In the genomic region with DNA sequence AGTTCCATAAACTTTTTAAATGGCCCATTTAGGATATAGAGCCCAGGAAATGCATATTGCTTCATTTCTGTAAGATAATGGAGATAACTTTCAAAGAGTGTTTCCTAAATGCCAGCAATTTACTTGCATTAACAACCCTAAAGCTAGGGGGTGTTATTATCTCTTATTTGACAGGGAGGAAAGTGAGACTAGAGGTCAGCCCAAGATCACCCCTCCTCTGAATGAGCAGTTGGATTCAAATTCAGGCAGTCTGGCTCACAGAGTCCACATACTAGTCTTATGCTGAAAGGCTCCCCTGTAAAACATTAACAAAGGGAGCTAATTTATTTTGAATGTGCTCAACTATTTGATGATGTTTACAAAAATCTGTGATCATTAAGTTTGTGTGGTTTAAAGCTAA, we compare ENCODE assay signal across 22 cellular contexts. TPM values are rescaled to one million over a fixed set of nuclear protein-coding genes. Genes with fewer than 3 reads are reported as not detected.
A peak's percentile ranks its signal among the peaks of the same experiment; 100 is the strongest.
DNase-seq lines count a peak whose midpoint lies in the region; ATAC-seq and TF ChIP-seq lines count a peak whose summit lies in the region.
"Had no signal": no experiment of that assay in that cellular context is flagged by ENCODE, and none has a peak within 500 bp of the region (broad histone marks: within the 10 kb centered on the region; RNA-seq: fewer than 3 reads in every experiment).

No MANE protein-coding gene starts in this region.

- intact Hi-C loops in right lobe of liver (cut with DNase I): no loop called here

- H3K27me3 ChIP-seq in iPS DF 6.9 (ENCODE audit: control insufficient read depth, insufficient read depth, low read length): no peaks in the 10 kb centered on the region
- no peaks in the 10 kb centered on the region for H3K27me3 ChIP-seq in right lobe of liver

- H3K9me3 ChIP-seq in iPS DF 6.9 (ENCODE audit: control insufficient read depth, insufficient read depth, low read length): no peaks in the 10 kb centered on the region
- H3K9me3 ChIP-seq in right lobe of liver: no peaks in the 10 kb centered on the region

- peak; percentile 7 for DNase-seq in HuH-7 (ENCODE audit: low spot score)
- peak; percentile 79 for DNase-seq in OCI-M1 (lab: John Stamatoyannopoulos, UW)
- DNase-seq in iPS DF 6.9 (ENCODE audit: low read depth, low spot score): peak; percentile 18
- DNase-seq in right lobe of liver: peak in 1 of 3 donors; percentile 79
- no peak for DNase-seq in stimulated activated CD4-positive, alpha-beta T cell treated with anti-CD3 and anti-CD28 coated beads, Interleukin-4, amount 100 ng/mL, for 1 hour
- no peak for DNase-seq in GF-D8 (lab: John Stamatoyannopoulos, UW)
- DNase-seq: AML-193; CD4-positive, CD25-positive, alpha-beta regulatory T cell; DMS79; HFFc6; IMR-90; MV-4-11; NCI-H146; NCI-H2227 treated with DMSO at 0.1 percent for 48 hours; NCI-H524 treated with DMSO at 0.1 percent for 48 hours; NK-92 treated with Interleukin-12 subunit alpha and Interleukin-12 subunit beta, amount 100 ng/mL, for 24 hours; PC-3 had no signal

- peak; percentile 15 to 48 (median 46) for TF ChIP-seq CTCF in right lobe of liver (IDR thresholded peaks at IDR 0.05)

- ATAC-seq in right lobe of liver (peak; percentile 93 to 98 (median 95)), HG03460 (IDR thresholded peaks at IDR 0.05; ENCODE audit: unreplicated experiment) (no peak)
- ATAC-seq: PC-3 had no signal

- H3K36me3 ChIP-seq in iPS DF 6.9 (ENCODE audit: control insufficient read depth, insufficient read depth, low read length): no peaks in the 10 kb centered on the region
- H3K36me3 ChIP-seq in right lobe of liver: no peaks in the 10 kb centered on the region

- H3K27ac ChIP-seq in iPS DF 6.9 (ENCODE audit: low read length) (no peak overlapping the region), right lobe of liver (peak overlapping the region; percentile 36 to 86 (median 63))
- H3K27ac ChIP-seq: SK-N-MC had no signal

- no peak overlapping the region for H3K4me3 ChIP-seq in iPS DF 6.9 (ENCODE audit: low read length)
- H3K4me3 ChIP-seq in right lobe of liver: peak overlapping the region in 2 of 3 donors; percentile 11 to 33
- H3K4me3 ChIP-seq: SK-N-MC had no signal

- TF ChIP-seq POLR2A in right lobe of liver (IDR thresholded peaks at IDR 0.05): no peak

- H3K4me1 ChIP-seq in iPS DF 6.9 (ENCODE audit: control insufficient read depth, insufficient read depth, low read length) (no peaks in the 10 kb centered on the region), right lobe of liver (peaks cover 0 to 17% (median 1%) of the 10 kb centered on the region in 4 donors)

RNA-seq across cellular contexts. Expression of a gene that starts 49.9 kb away (rescaled TPM):
- not detected for total RNA-seq in right lobe of liver
- total RNA-seq: A673; CD4-positive, CD25-positive, alpha-beta regulatory T cell; G401; HFFc6; IMR-90; LHCN-M2; PC-3 had no signal

Comparison
In these comparisons a context has a peak if more than half of its experiments do, and no peak if none do; other contexts are left out.
1. DNase-seq: peak in HuH-7 (single experiment), OCI-M1 (single experiment) and iPS DF 6.9 (single experiment); none in stimulated activated CD4-positive, alpha-beta T cell treated with anti-CD3 and anti-CD28 coated beads, Interleukin-4, amount 100 ng/mL, for 1 hour (single experiment) and GF-D8 (single experiment).